2 cellular contexts compared by ENCODE assay signal in the genomic region with DNA sequence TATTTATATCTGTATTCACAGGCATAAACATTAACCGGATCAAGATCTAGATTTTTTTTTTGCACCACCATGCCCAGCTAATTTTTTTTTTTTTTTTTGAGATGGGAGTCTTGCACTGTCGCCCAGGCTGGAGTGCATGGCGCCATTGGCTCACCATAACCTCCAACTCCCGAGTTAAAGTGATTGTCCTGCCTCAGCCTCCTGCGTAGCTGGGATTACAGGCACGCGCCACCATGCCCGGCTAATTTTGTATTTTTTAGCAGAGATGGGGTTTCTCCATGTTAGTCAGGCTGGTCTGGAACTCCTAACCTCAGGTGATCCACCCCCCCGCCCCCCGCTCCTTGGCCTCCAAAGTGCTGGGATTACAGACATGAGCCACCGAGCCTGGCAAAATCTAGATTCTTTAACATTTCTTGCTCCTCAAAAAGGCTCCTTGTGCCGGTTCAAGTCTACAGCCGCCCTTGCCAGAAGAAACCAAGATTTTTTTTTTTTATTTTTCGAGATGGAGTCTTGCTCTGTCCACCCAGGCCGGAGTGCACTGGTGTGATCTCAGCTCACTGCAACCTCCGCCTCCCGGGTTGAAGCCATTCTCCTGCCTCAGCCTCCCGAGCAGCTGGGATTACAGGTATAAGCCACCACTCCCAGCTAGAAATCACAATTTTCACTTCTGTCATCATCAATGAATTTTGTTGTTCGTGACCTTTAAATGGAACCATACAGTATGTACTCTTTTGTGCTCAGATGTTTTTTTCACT.
TF ChIP-seq lines count a peak whose summit lies in the region.

No MANE protein-coding gene starts in this region.

TF ChIP-seq in liver, 16 proteins besides CTCF, POLR2A, EP300 and RAD21:
- no peak for TF ChIP-seq SP1 (IDR thresholded peaks at IDR 0.05)

TF ChIP-seq in HepG2, 621 proteins besides CTCF, POLR2A, EP300 and RAD21:
- TF ChIP-seq ZNF652 (CRISPR knock-in tag; IDR thresholded peaks at IDR 0.05; ENCODE audit: borderline replicate concordance, low read depth) (no peak), ZNF547 (CRISPR knock-in tag; IDR thresholded peaks at IDR 0.05) (no peak), TBX3 (IDR thresholded peaks at IDR 0.05; ENCODE audit: borderline replicate concordance) (no peak)
- TF ChIP-seq, protein P1, sequence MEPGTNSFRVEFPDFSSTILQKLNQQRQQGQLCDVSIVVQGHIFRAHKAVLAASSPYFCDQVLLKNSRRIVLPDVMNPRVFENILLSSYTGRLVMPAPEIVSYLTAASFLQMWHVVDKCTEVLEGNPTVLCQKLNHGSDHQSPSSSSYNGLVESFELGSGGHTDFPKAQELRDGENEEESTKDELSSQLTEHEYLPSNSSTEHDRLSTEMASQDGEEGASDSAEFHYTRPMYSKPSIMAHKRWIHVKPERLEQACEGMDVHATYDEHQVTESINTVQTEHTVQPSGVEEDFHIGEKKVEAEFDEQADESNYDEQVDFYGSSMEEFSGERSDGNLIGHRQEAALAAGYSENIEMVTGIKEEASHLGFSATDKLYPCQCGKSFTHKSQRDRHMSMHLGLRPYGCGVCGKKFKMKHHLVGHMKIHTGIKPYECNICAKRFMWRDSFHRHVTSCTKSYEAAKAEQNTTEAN (CRISPR knock-in tag; conservative IDR thresholded peaks at IDR 0.05): no peak
